ENCODE assay signal across 1 cellular context in the genomic region with DNA sequence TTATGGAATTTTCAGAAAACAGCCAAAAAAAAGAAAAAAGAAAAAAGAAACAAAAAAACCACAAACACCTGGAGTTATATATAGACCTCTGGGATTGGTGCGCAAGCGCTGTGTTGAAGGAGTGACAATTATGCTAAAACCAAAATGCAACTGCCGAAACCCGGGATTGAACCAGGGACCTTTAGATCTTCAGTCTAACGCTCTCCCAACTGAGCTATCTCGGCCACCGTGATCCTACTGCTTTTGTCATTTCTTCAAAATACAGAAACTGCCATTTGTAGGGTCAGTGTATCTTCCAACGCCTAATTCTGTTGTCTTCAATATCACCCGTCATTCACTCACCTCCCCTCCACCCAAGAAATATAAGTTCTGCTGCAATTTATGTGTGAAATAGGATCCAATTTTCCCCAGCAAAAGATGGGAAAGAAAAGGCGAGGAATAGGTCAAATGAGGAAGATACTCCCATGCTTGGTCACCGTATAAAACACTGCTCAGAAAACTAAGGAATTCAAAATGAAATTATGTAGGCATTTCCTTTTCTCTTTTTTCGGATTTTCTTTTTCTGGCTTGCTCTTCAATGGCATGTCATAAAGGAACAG.
TF ChIP-seq lines count a peak whose summit lies in the region.

No MANE protein-coding gene starts in this region.

TF ChIP-seq in K562, 482 proteins besides CTCF, POLR2A, EP300 and RAD21 (continued from another document and continues in another):
- TF ChIP-seq, protein P1, sequence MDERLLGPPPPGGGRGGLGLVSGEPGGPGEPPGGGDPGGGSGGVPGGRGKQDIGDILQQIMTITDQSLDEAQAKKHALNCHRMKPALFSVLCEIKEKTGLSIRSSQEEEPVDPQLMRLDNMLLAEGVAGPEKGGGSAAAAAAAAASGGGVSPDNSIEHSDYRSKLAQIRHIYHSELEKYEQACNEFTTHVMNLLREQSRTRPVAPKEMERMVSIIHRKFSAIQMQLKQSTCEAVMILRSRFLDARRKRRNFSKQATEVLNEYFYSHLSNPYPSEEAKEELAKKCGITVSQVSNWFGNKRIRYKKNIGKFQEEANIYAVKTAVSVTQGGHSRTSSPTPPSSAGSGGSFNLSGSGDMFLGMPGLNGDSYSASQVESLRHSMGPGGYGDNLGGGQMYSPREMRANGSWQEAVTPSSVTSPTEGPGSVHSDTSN (CRISPR knock-in tag; IDR thresholded peaks at IDR 0.05; ENCODE audit: low read depth): no peak
- TF ChIP-seq, protein P1 (tag; conservative IDR thresholded peaks at IDR 0.05; ENCODE audit: low read depth): no peak; the same call in 1 of the 2 replicates
- TF ChIP-seq ZNF41 (CRISPR knock-in tag; conservative IDR thresholded peaks at IDR 0.05) (no peak), FOXK2 (conservative IDR thresholded peaks at IDR 0.05 in 1 of 2, IDR thresholded peaks at IDR 0.05 in 1 of 2; ENCODE audit: low read depth in 2 of 2) (peak in 1 of 2 experiments; percentile 79; a peak in 3 of 4 replicates), MYC (IDR thresholded peaks at IDR 0.05; ENCODE audit: low read depth, low read length) (no peak), MYC (CRISPR knock-in tag; IDR thresholded peaks at IDR 0.05; ENCODE audit: borderline replicate concordance, low read depth) (no peak), SETDB1 (IDR thresholded peaks at IDR 0.05; ENCODE audit: low read length) (no peak), TCF3 (CRISPR knock-in tag; IDR thresholded peaks at IDR 0.05) (no peak; the same call in 1 of the 2 replicates), CAMTA2 (CRISPR knock-in tag; conservative IDR thresholded peaks at IDR 0.05) (no peak), PHB (CRISPR knock-in tag; IDR thresholded peaks at IDR 0.05) (no peak), ZFP36 (IDR thresholded peaks at IDR 0.05; ENCODE audit: low read depth, low read length, partially characterized antibody) (no peak), CHD1 (IDR thresholded peaks at IDR 0.05; ENCODE audit: low read length) (no peak), FOSL1 (tag; conservative IDR thresholded peaks at IDR 0.05) (no peak), SPI1 (IDR thresholded peaks at IDR 0.05; ENCODE audit: borderline replicate concordance, low read depth, low read length) (no peak), ZFP30 (CRISPR knock-in tag; IDR thresholded peaks at IDR 0.05; ENCODE audit: borderline replicate concordance) (no peak), SRSF1 (IDR thresholded peaks at IDR 0.05; ENCODE audit: low read depth, low read length) (no peak), ZNF253 (CRISPR knock-in tag; conservative IDR thresholded peaks at IDR 0.05) (no peak), BRD9 (IDR thresholded peaks at IDR 0.05; ENCODE audit: low read depth, partially characterized antibody) (peak; percentile 83), ZNF583 (CRISPR knock-in tag; IDR thresholded peaks at IDR 0.05) (no peak), ZNF589 (CRISPR knock-in tag; IDR thresholded peaks at IDR 0.05; ENCODE audit: low read depth) (0 out of 2 replicates have a peak, but pooled peaks have one; percentile 50), SAP30 (IDR thresholded peaks at IDR 0.05; ENCODE audit: borderline replicate concordance, insufficient read depth, low read depth, low read length, poor library complexity, severe bottlenecking) (no peak), ZNF644 (tag; IDR thresholded peaks at IDR 0.05; ENCODE audit: low read depth) (no peak), TAF1 (IDR thresholded peaks at IDR 0.05; ENCODE audit: control insufficient read depth, extremely low read depth, insufficient read depth, low read length, severe bottlenecking) (no peak), ZKSCAN1 (IDR thresholded peaks at IDR 0.05; ENCODE audit: low read depth, low read length) (0 out of 2 replicates have a peak, but pooled peaks have one; percentile 72), BMI1 (IDR thresholded peaks at IDR 0.05; ENCODE audit: low read length) (peak; percentile 33; the same call in 1 of the 2 replicates), TOE1 (IDR thresholded peaks at IDR 0.05; ENCODE audit: borderline replicate concordance) (peak; percentile 56; the same call in 1 of the 2 replicates), TOE1 (CRISPR knock-in tag; IDR thresholded peaks at IDR 0.05; ENCODE audit: borderline replicate concordance, low read depth) (no peak), ELF1 (tag; IDR thresholded peaks at IDR 0.05) (no peak), SMARCB1 (IDR thresholded peaks at IDR 0.05; ENCODE audit: insufficient read length, low read depth) (no peak), BRD4 (IDR thresholded peaks at IDR 0.05) (peak; percentile 88), FOXA3 (CRISPR knock-in tag; conservative IDR thresholded peaks at IDR 0.05 in 1 of 2, IDR thresholded peaks at IDR 0.05 in 1 of 2) (no peak), CEBPB (tag; IDR thresholded peaks at IDR 0.05) (no peak), NR2F6 (CRISPR knock-in tag; IDR thresholded peaks at IDR 0.05) (no peak), NCOA2 (IDR thresholded peaks at IDR 0.05; ENCODE audit: partially characterized antibody in 2 of 2) (peak in 1 of 2 experiments; percentile 82), BCOR (IDR thresholded peaks at IDR 0.05) (peak; percentile 90), FOXJ3 (CRISPR knock-in tag; IDR thresholded peaks at IDR 0.05) (no peak), ZNF121 (CRISPR knock-in tag; conservative IDR thresholded peaks at IDR 0.05) (no peak), ETV6 (IDR thresholded peaks at IDR 0.05; ENCODE audit: borderline replicate concordance in 1 of 2, low read depth in 2 of 2, low read length in 1 of 2) (no peak), ETV6 (CRISPR knock-in tag; IDR thresholded peaks at IDR 0.05; ENCODE audit: borderline replicate concordance) (no peak), POU5F1 (IDR thresholded peaks at IDR 0.05; ENCODE audit: borderline replicate concordance, low read depth, low read length, partially characterized antibody) (peak; percentile 57)
- TF ChIP-seq, protein P2, sequence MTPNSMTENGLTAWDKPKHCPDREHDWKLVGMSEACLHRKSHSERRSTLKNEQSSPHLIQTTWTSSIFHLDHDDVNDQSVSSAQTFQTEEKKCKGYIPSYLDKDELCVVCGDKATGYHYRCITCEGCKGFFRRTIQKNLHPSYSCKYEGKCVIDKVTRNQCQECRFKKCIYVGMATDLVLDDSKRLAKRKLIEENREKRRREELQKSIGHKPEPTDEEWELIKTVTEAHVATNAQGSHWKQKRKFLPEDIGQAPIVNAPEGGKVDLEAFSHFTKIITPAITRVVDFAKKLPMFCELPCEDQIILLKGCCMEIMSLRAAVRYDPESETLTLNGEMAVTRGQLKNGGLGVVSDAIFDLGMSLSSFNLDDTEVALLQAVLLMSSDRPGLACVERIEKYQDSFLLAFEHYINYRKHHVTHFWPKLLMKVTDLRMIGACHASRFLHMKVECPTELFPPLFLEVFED (CRISPR knock-in tag; conservative IDR thresholded peaks at IDR 0.05): no peak
- TF ChIP-seq, protein P3, sequence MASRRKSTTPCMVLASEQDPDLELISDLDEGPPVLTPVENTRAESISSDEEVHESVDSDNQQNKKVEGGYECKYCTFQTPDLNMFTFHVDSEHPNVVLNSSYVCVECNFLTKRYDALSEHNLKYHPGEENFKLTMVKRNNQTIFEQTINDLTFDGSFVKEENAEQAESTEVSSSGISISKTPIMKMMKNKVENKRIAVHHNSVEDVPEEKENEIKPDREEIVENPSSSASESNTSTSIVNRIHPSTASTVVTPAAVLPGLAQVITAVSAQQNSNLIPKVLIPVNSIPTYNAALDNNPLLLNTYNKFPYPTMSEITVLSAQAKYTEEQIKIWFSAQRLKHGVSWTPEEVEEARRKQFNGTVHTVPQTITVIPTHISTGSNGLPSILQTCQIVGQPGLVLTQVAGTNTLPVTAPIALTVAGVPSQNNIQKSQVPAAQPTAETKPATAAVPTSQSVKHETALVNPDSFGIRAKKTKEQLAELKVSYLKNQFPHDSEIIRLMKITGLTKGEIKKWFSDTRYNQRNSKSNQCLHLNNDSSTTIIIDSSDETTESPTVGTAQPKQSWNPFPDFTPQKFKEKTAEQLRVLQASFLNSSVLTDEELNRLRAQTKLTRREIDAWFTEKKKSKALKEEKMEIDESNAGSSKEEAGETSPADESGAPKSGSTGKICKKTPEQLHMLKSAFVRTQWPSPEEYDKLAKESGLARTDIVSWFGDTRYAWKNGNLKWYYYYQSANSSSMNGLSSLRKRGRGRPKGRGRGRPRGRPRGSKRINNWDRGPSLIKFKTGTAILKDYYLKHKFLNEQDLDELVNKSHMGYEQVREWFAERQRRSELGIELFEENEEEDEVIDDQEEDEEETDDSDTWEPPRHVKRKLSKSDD (conservative IDR thresholded peaks at IDR 0.05; ENCODE audit: low read length): 0 out of 2 replicates have a peak, but pooled peaks have one; percentile 38
- TF ChIP-seq, protein P4, sequence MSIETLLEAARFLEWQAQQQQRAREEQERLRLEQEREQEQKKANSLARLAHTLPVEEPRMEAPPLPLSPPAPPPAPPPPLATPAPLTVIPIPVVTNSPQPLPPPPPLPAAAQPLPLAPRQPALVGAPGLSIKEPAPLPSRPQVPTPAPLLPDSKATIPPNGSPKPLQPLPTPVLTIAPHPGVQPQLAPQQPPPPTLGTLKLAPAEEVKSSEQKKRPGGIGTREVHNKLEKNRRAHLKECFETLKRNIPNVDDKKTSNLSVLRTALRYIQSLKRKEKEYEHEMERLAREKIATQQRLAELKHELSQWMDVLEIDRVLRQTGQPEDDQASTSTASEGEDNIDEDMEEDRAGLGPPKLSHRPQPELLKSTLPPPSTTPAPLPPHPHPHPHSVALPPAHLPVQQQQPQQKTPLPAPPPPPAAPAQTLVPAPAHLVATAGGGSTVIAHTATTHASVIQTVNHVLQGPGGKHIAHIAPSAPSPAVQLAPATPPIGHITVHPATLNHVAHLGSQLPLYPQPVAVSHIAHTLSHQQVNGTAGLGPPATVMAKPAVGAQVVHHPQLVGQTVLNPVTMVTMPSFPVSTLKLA (conservative IDR thresholded peaks at IDR 0.05): peak in 1 of 2 experiments; percentile 40; a peak in 1 of 4 replicates
- TF ChIP-seq, protein P5, sequence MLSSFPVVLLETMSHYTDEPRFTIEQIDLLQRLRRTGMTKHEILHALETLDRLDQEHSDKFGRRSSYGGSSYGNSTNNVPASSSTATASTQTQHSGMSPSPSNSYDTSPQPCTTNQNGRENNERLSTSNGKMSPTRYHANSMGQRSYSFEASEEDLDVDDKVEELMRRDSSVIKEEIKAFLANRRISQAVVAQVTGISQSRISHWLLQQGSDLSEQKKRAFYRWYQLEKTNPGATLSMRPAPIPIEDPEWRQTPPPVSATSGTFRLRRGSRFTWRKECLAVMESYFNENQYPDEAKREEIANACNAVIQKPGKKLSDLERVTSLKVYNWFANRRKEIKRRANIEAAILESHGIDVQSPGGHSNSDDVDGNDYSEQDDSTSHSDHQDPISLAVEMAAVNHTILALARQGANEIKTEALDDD (IDR thresholded peaks at IDR 0.05): no peak
- TF ChIP-seq, protein P6, sequence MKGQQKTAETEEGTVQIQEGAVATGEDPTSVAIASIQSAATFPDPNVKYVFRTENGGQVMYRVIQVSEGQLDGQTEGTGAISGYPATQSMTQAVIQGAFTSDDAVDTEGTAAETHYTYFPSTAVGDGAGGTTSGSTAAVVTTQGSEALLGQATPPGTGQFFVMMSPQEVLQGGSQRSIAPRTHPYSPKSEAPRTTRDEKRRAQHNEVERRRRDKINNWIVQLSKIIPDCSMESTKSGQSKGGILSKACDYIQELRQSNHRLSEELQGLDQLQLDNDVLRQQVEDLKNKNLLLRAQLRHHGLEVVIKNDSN (CRISPR knock-in tag; IDR thresholded peaks at IDR 0.05): no peak
- TF ChIP-seq, protein P7, sequence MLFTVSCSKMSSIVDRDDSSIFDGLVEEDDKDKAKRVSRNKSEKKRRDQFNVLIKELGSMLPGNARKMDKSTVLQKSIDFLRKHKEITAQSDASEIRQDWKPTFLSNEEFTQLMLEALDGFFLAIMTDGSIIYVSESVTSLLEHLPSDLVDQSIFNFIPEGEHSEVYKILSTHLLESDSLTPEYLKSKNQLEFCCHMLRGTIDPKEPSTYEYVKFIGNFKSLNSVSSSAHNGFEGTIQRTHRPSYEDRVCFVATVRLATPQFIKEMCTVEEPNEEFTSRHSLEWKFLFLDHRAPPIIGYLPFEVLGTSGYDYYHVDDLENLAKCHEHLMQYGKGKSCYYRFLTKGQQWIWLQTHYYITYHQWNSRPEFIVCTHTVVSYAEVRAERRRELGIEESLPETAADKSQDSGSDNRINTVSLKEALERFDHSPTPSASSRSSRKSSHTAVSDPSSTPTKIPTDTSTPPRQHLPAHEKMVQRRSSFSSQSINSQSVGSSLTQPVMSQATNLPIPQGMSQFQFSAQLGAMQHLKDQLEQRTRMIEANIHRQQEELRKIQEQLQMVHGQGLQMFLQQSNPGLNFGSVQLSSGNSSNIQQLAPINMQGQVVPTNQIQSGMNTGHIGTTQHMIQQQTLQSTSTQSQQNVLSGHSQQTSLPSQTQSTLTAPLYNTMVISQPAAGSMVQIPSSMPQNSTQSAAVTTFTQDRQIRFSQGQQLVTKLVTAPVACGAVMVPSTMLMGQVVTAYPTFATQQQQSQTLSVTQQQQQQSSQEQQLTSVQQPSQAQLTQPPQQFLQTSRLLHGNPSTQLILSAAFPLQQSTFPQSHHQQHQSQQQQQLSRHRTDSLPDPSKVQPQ (CRISPR knock-in tag; IDR thresholded peaks at IDR 0.05; ENCODE audit: borderline replicate concordance): no peak
- TF ChIP-seq, protein P8, sequence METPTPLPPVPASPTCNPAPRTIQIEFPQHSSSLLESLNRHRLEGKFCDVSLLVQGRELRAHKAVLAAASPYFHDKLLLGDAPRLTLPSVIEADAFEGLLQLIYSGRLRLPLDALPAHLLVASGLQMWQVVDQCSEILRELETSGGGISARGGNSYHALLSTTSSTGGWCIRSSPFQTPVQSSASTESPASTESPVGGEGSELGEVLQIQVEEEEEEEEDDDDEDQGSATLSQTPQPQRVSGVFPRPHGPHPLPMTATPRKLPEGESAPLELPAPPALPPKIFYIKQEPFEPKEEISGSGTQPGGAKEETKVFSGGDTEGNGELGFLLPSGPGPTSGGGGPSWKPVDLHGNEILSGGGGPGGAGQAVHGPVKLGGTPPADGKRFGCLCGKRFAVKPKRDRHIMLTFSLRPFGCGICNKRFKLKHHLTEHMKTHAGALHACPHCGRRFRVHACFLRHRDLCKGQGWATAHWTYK (CRISPR knock-in tag; IDR thresholded peaks at IDR 0.05): no peak
- TF ChIP-seq, protein P9, sequence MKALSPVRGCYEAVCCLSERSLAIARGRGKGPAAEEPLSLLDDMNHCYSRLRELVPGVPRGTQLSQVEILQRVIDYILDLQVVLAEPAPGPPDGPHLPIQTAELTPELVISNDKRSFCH (CRISPR knock-in tag; IDR thresholded peaks at IDR 0.05): no peak
- TF ChIP-seq, protein P9 (tag; IDR thresholded peaks at IDR 0.05): no peak
